In genomic region chr16:25108054-25108453, GRCh38 we compare ENCODE assay signal across 8 cellular contexts. TPM values are rescaled to one million over a fixed set of nuclear protein-coding genes. Genes with fewer than 3 reads are reported as not detected.
A peak's percentile ranks its signal among the peaks of the same experiment; 100 is the strongest.
DNase-seq lines count a peak whose midpoint lies in the region; ATAC-seq, FAIRE-seq and TF ChIP-seq lines count a peak whose summit lies in the region.

No MANE protein-coding gene starts in this region.

- DNase-seq in D721Med (ENCODE audit: insufficient read length, low spot score) (no peak), memory B cell (ENCODE audit: low spot score in 2 of 2) (peak; percentile 34 to 54), SKM-1 (lab: John Stamatoyannopoulos, UW; ENCODE audit: unreplicated experiment) (no peak), NOMO-1 treated with dmso at 0.1 percent for 144 hours (lab: John Stamatoyannopoulos, UW; ENCODE audit: unreplicated experiment) (no peak), AG08396 (ENCODE audit: low spot score) (no peak), suprapubic skin (ENCODE audit: low spot score in 2 of 2) (no peak)
- DNase-seq in activated CD8-positive, alpha-beta T cell treated with anti-CD3 and anti-CD28 coated beads for 36 hours: peak; percentile 71

- H3K4me1 ChIP-seq in suprapubic skin: peaks cover 46% of the 10 kb centered on the region

- TF ChIP-seq CTCF in D721Med (IDR thresholded peaks at IDR 0.05; ENCODE audit: insufficient read depth, missing control alignments) (peak; percentile 35), suprapubic skin (IDR thresholded peaks at IDR 0.05) (no peak)
- peak; percentile 28 for TF ChIP-seq CTCF in activated CD8-positive, alpha-beta T cell treated with anti-CD3 and anti-CD28 coated beads for 36 hours (IDR thresholded peaks at IDR 0.05)

- H3K27ac ChIP-seq in suprapubic skin: no peak overlapping the region

- H3K27ac Mint-ChIP-seq in IgD-negative memory B cell (peak overlapping the region; percentile 45 to 97 (median 85)), memory B cell (peak overlapping the region; percentile 94)
- peak overlapping the region; percentile 93 for H3K27ac Mint-ChIP-seq in activated CD8-positive, alpha-beta T cell treated with anti-CD3 and anti-CD28 coated beads for 36 hours

- H3K4me3 ChIP-seq in suprapubic skin: no peak overlapping the region

- H3K4me1 Mint-ChIP-seq in IgD-negative memory B cell: peaks cover 27 to 32% (median 31%) of the 10 kb centered on the region in 3 donors
- H3K4me1 Mint-ChIP-seq in activated CD8-positive, alpha-beta T cell treated with anti-CD3 and anti-CD28 coated beads for 36 hours (ENCODE audit: low read depth): peaks cover 36% of the 10 kb centered on the region
- peaks cover 28% of the 10 kb centered on the region for H3K4me1 Mint-ChIP-seq in memory B cell

- H3K9me3 Mint-ChIP-seq in IgD-negative memory B cell: no peaks in the 10 kb centered on the region
- no peaks in the 10 kb centered on the region for H3K9me3 Mint-ChIP-seq in activated CD8-positive, alpha-beta T cell treated with anti-CD3 and anti-CD28 coated beads for 36 hours
- H3K9me3 Mint-ChIP-seq in memory B cell: no peaks in the 10 kb centered on the region

- no peak for TF ChIP-seq POLR2A in suprapubic skin (IDR thresholded peaks at IDR 0.05)

- intact Hi-C loops in activated CD8-positive, alpha-beta T cell treated with anti-CD3 and anti-CD28 coated beads for 36 hours (cut with micrococcal nuclease): loop anchor here (5.0 kb wide), 1 partner anchor 46 kb away; no protein-coding TSS in a partner anchor

- WGBS in suprapubic skin: 80% methylated on average over 1 of the region's 3 CpGs

- CTCF ChIA-PET in activated CD8-positive, alpha-beta T cell treated with anti-CD3 and anti-CD28 coated beads for 36 hours (lab: Charles Lee): interaction anchor here (0.8 to 5.0 kb wide), 8 partner anchors 14 to 117 kb away, joined by 3 to 23 read pairs (median 5); no protein-coding TSS in a partner anchor

- TF ChIP-seq EP300 in suprapubic skin (IDR thresholded peaks at IDR 0.05): no peak

- peaks cover 1% of the 10 kb centered on the region for H3K36me3 Mint-ChIP-seq in IgD-negative memory B cell
- H3K36me3 Mint-ChIP-seq in activated CD8-positive, alpha-beta T cell treated with anti-CD3 and anti-CD28 coated beads for 36 hours (ENCODE audit: low read depth): peaks cover 8% of the 10 kb centered on the region
- no peaks in the 10 kb centered on the region for H3K36me3 Mint-ChIP-seq in memory B cell

- no peak for ATAC-seq in activated CD8-positive, alpha-beta T cell treated with anti-CD3 and anti-CD28 coated beads for 36 hours
- peak; percentile 23 for ATAC-seq in memory B cell (ENCODE audit: low read depth)

- H3K36me3 ChIP-seq in suprapubic skin: no peaks in the 10 kb centered on the region

- no peak for FAIRE-seq in D721Med (lab: Jason Lieb, UNC)

- H3K27me3 Mint-ChIP-seq in IgD-negative memory B cell (no peaks in the 10 kb centered on the region), memory B cell (no peaks in the 10 kb centered on the region)
- no peaks in the 10 kb centered on the region for H3K27me3 Mint-ChIP-seq in activated CD8-positive, alpha-beta T cell treated with anti-CD3 and anti-CD28 coated beads for 36 hours

- H3K4me3 Mint-ChIP-seq in IgD-negative memory B cell (peak overlapping the region; percentile 84 to 100 (median 94)), memory B cell (peak overlapping the region; percentile 100)
- H3K4me3 Mint-ChIP-seq in activated CD8-positive, alpha-beta T cell treated with anti-CD3 and anti-CD28 coated beads for 36 hours: peak overlapping the region; percentile 94

- no peaks in the 10 kb centered on the region for H3K9me3 ChIP-seq in suprapubic skin

- POLR2A ChIA-PET in activated CD8-positive, alpha-beta T cell treated with anti-CD3 and anti-CD28 coated beads for 36 hours (lab: Charles Lee): interaction anchor here (0.8 to 2.3 kb wide), 6 partner anchors 10 to 351 kb away, joined by 3 to 5 read pairs (median 4); no protein-coding TSS in a partner anchor

- no peaks in the 10 kb centered on the region for H3K27me3 ChIP-seq in suprapubic skin

RNA-seq across cellular contexts. Expression of gene LCMT1, which starts 3.5 kb away (rescaled TPM):
- polyA plus RNA-seq in IgD-negative memory B cell: 34.6 TPM
- total RNA-seq in activated CD8-positive, alpha-beta T cell treated with anti-CD3 and anti-CD28 coated beads for 36 hours: 10 to 100 TPM; 37.1 to 40.7 TPM
- 10 to 100 TPM; 41.2 to 54.3 (median 42.8) TPM for total RNA-seq in suprapubic skin

Comparison
In these comparisons a context has a peak if more than half of its experiments do, and no peak if none do; other contexts are left out.
1. DNase-seq: peak in activated CD8-positive, alpha-beta T cell treated with anti-CD3 and anti-CD28 coated beads for 36 hours (single experiment) and memory B cell (2 of 2); none in D721Med (single experiment), SKM-1 (single experiment), NOMO-1 treated with dmso at 0.1 percent for 144 hours (single experiment), AG08396 (single experiment) and suprapubic skin (0 of 2).
2. CTCF ChIP-seq: peak in D721Med (single experiment) and activated CD8-positive, alpha-beta T cell treated with anti-CD3 and anti-CD28 coated beads for 36 hours (single experiment); none in suprapubic skin (0 of 2).
3. Peak in every context shown above with its lines, with median percentiles within 50 percentile points of each other: H3K27ac Mint-ChIP-seq and H3K4me3 Mint-ChIP-seq.